Comparison of ENCODE assay signal across 8 cellular contexts in the genomic region with DNA sequence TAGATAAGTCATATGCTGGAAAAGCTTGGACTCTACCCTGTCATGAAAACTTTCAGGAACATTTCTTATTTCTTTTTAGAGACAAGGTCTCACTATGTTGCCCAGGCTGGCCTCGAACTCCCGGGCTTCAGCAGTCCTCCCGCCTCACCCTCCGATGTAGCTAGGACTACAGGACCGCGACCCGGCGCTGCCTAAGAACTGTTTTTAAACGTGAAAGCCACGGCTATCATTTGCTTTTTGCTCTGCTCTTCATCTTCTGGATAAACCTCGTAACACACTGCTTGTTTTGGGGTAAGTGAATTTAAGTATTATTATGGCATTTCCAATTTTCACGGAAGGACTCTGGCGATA. TPM values are rescaled to one million over a fixed set of nuclear protein-coding genes. Genes with fewer than 3 reads are reported as not detected.
DNase-seq lines count a peak whose midpoint lies in the region; ATAC-seq, FAIRE-seq and TF ChIP-seq lines count a peak whose summit lies in the region.

No MANE protein-coding gene starts in this region.

- no peaks in the 10 kb centered on the region for H3K27me3 ChIP-seq in dorsolateral prefrontal cortex
- H3K27me3 ChIP-seq in vagina = no peaks in the 10 kb centered on the region

- H3K4me3 Mint-ChIP-seq in HFFc6 = peak overlapping the region; percentile 94

- H3K9me3 Mint-ChIP-seq in HFFc6 = peaks cover 6% of the 10 kb centered on the region; the same call in 1 of the 2 replicates

- no peak for FAIRE-seq in urothelium cell line (lab: Jason Lieb, UNC)

- TF ChIP-seq CTCF in HFFc6 (IDR thresholded peaks at IDR 0.05) = no peak
- no peak for TF ChIP-seq CTCF in dorsolateral prefrontal cortex (IDR thresholded peaks at IDR 0.05 in 54 of 56, conservative IDR thresholded peaks at IDR 0.05 in 2 of 56; ENCODE audit: low read depth in 1 of 56, partially characterized antibody in 56 of 56)
- TF ChIP-seq CTCF in mucosa of descending colon (IDR thresholded peaks at IDR 0.05) = no peak
- no peak for TF ChIP-seq CTCF in vagina (IDR thresholded peaks at IDR 0.05)

- TF ChIP-seq POLR2A in vagina (IDR thresholded peaks at IDR 0.05) = no peak

- H3K27ac Mint-ChIP-seq in HFFc6 = peak overlapping the region; percentile 99

- peak; percentile 16 for ATAC-seq in mucosa of descending colon

- H3K36me3 ChIP-seq in SK-N-MC (ENCODE audit: insufficient read depth, low read length) (no peaks in the 10 kb centered on the region), mucosa of descending colon (ENCODE audit: low read depth) (peaks cover 5% of the 10 kb centered on the region), vagina (no peaks in the 10 kb centered on the region)

- H3K27me3 Mint-ChIP-seq in HFFc6 (ENCODE audit: insufficient read depth) = peaks cover 3% of the 10 kb centered on the region; the same call in 1 of the 2 replicates

- peak overlapping the region; percentile 95 for H3K9ac ChIP-seq in SK-N-MC (ENCODE audit: insufficient read length)

- H3K4me3 ChIP-seq in SK-N-MC (peak overlapping the region; percentile 97), dorsolateral prefrontal cortex (peak overlapping the region; percentile 49 to 98 (median 75)), mucosa of descending colon (peak overlapping the region; percentile 32), vagina (peak overlapping the region; percentile 56 to 59)

- peaks cover 16% of the 10 kb centered on the region for H3K4me1 ChIP-seq in mucosa of descending colon (ENCODE audit: low read depth)
- peaks cover 14% of the 10 kb centered on the region for H3K4me1 ChIP-seq in vagina

- H3K9me3 ChIP-seq in SK-N-MC (ENCODE audit: low read depth, low read length) (no peaks in the 10 kb centered on the region), mucosa of descending colon (peaks cover 4% of the 10 kb centered on the region), vagina (no peaks in the 10 kb centered on the region)

- H3K36me3 Mint-ChIP-seq in HFFc6 (ENCODE audit: low read depth) = peaks cover 11% of the 10 kb centered on the region; the same call in 1 of the 2 replicates

- DNase-seq in DMS153 (lab: John Stamatoyannopoulos, UW) (peak; percentile 59), HFFc6 (no peak), SK-N-MC (ENCODE audit: low read depth, low spot score) (no peak), dorsolateral prefrontal cortex (peak in 3 of 10 donors; percentile 24 to 55 (median 29)), mucosa of descending colon (peak; percentile 61 to 68 (median 64)), vagina (ENCODE audit: extremely low spot score in 2 of 2) (no peak), urothelium cell line (ENCODE audit: low spot score) (no peak), GM19240 (ENCODE audit: insufficient read length, low spot score) (no peak)

- intact Hi-C loops in dorsolateral prefrontal cortex (cut with DNase I) = loop anchor here in 1 of 2 donors (1.0 kb wide), 1 partner anchor 14 kb away; the partner anchor contains the start of gene CCNL1
- intact Hi-C loops in mucosa of descending colon (cut with DNase I, micrococcal nuclease) = no loop called here
- intact Hi-C loops in vagina (cut with DNase I) = no loop called here

- H3K27ac ChIP-seq in SK-N-MC (peak overlapping the region; percentile 88), dorsolateral prefrontal cortex (peak overlapping the region; percentile 83 to 99 (median 96)), vagina (peak overlapping the region; percentile 95)

- peaks cover 37% of the 10 kb centered on the region for H3K4me1 Mint-ChIP-seq in HFFc6 (ENCODE audit: low read depth)

RNA-seq across cellular contexts. Expression of gene CCNL1, which starts 14.3 kb away (rescaled TPM):
- total RNA-seq in HFFc6 (2021; fragmentation: NEBNext Ultra II Directional; extraction: Animal tissue kit (Norgen Biotek cat#: 25700)) = 10 to 100 TPM; 47.4 to 74.3 (median 65.1) TPM
- total RNA-seq in dorsolateral prefrontal cortex (100 to 1,000 TPM in 38 of 120 experiments, 10 to 100 TPM in 82; 53.0 to 156 (median 94.4) TPM), mucosa of descending colon (100 to 1,000 TPM; 127 to 146 (median 133) TPM), vagina (269 TPM)

Comparison
In these comparisons a context has a peak if more than half of its experiments do, and no peak if none do; other contexts are left out.
1. DNase-seq: peak in DMS153 (single experiment) and mucosa of descending colon (3 of 3); none in HFFc6 (single experiment), SK-N-MC (single experiment), vagina (0 of 2), urothelium cell line (single experiment) and GM19240 (single experiment).
2. H3K4me3 ChIP-seq: peak in every context shown above with its lines; median percentile 97 in SK-N-MC; 75 in dorsolateral prefrontal cortex; 58 in vagina; 32 in mucosa of descending colon.
3. Peak in every context shown above with its lines, with median percentiles within 50 percentile points of each other: H3K27ac ChIP-seq.